Comparison of ENCODE assay signal across 1 cellular context in genomic region chr3:186800285-186800684, GRCh38.
TF ChIP-seq lines count a peak whose summit lies in the region.

No MANE protein-coding gene starts in this region.

TF ChIP-seq in GM12878, 131 proteins besides CTCF, POLR2A, EP300 and RAD21:
- TF ChIP-seq ZNF384 (IDR thresholded peaks at IDR 0.05; ENCODE audit: borderline replicate concordance, low read depth, low read length) = no peak
- no peak for TF ChIP-seq IKZF2 (IDR thresholded peaks at IDR 0.05)
- TF ChIP-seq MYC (IDR thresholded peaks at IDR 0.05; ENCODE audit: insufficient read depth, insufficient read length, insufficient replicate concordance, low read length, severe bottlenecking) = no peak
- TF ChIP-seq SPI1 (IDR thresholded peaks at IDR 0.05; ENCODE audit: borderline replicate concordance, insufficient read depth, low read depth, low read length) = no peak
- TF ChIP-seq, protein P1, sequence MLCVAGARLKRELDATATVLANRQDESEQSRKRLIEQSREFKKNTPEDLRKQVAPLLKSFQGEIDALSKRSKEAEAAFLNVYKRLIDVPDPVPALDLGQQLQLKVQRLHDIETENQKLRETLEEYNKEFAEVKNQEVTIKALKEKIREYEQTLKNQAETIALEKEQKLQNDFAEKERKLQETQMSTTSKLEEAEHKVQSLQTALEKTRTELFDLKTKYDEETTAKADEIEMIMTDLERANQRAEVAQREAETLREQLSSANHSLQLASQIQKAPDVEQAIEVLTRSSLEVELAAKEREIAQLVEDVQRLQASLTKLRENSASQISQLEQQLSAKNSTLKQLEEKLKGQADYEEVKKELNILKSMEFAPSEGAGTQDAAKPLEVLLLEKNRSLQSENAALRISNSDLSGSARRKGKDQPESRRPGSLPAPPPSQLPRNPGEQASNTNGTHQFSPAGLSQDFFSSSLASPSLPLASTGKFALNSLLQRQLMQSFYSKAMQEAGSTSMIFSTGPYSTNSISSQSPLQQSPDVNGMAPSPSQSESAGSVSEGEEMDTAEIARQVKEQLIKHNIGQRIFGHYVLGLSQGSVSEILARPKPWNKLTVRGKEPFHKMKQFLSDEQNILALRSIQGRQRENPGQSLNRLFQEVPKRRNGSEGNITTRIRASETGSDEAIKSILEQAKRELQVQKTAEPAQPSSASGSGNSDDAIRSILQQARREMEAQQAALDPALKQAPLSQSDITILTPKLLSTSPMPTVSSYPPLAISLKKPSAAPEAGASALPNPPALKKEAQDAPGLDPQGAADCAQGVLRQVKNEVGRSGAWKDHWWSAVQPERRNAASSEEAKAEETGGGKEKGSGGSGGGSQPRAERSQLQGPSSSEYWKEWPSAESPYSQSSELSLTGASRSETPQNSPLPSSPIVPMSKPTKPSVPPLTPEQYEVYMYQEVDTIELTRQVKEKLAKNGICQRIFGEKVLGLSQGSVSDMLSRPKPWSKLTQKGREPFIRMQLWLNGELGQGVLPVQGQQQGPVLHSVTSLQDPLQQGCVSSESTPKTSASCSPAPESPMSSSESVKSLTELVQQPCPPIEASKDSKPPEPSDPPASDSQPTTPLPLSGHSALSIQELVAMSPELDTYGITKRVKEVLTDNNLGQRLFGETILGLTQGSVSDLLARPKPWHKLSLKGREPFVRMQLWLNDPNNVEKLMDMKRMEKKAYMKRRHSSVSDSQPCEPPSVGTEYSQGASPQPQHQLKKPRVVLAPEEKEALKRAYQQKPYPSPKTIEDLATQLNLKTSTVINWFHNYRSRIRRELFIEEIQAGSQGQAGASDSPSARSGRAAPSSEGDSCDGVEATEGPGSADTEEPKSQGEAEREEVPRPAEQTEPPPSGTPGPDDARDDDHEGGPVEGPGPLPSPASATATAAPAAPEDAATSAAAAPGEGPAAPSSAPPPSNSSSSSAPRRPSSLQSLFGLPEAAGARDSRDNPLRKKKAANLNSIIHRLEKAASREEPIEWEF (IDR thresholded peaks at IDR 0.05; ENCODE audit: insufficient replicate concordance, low read depth, low read length) = no peak
- no peak for TF ChIP-seq YY1 (IDR thresholded peaks at IDR 0.05; ENCODE audit: low read depth, low read length)
- TF ChIP-seq, protein P2, sequence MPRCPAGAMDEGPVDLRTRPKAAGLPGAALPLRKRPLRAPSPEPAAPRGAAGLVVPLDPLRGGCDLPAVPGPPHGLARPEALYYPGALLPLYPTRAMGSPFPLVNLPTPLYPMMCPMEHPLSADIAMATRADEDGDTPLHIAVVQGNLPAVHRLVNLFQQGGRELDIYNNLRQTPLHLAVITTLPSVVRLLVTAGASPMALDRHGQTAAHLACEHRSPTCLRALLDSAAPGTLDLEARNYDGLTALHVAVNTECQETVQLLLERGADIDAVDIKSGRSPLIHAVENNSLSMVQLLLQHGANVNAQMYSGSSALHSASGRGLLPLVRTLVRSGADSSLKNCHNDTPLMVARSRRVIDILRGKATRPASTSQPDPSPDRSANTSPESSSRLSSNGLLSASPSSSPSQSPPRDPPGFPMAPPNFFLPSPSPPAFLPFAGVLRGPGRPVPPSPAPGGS (IDR thresholded peaks at IDR 0.05; ENCODE audit: borderline replicate concordance, insufficient read depth, low read depth, low read length, poor library complexity, severe bottlenecking) = no peak
- no peak for TF ChIP-seq STAT1 (conservative IDR thresholded peaks at IDR 0.05)
- TF ChIP-seq RELA (IDR thresholded peaks at IDR 0.05; ENCODE audit: borderline replicate concordance, partially characterized antibody) = no peak
- no peak for TF ChIP-seq CHD1 (IDR thresholded peaks at IDR 0.05; ENCODE audit: low read depth, low read length)
- no peak for TF ChIP-seq RBBP5 (conservative IDR thresholded peaks at IDR 0.05)
- TF ChIP-seq SMC3 (IDR thresholded peaks at IDR 0.05; ENCODE audit: borderline replicate concordance, low read length) = no peak
- TF ChIP-seq ZZZ3 (IDR thresholded peaks at IDR 0.05; ENCODE audit: control insufficient read depth, insufficient read length, low read depth) = no peak
- TF ChIP-seq BHLHE40 (IDR thresholded peaks at IDR 0.05; ENCODE audit: borderline replicate concordance in 1 of 2, low read depth in 2 of 2, low read length in 1 of 2) = no peak
- TF ChIP-seq SMAD5 (IDR thresholded peaks at IDR 0.05; ENCODE audit: low read depth) = no peak
- no peak for TF ChIP-seq IRF3 (IDR thresholded peaks at IDR 0.05)
- no peak for TF ChIP-seq POLR2AphosphoS5 (IDR thresholded peaks at IDR 0.05; ENCODE audit: low read length)
- no peak for TF ChIP-seq PRDM15 (CRISPR knock-in tag; IDR thresholded peaks at IDR 0.05)
- TF ChIP-seq CEBPB (IDR thresholded peaks at IDR 0.05; ENCODE audit: borderline replicate concordance in 1 of 2, low read depth in 2 of 2, low read length in 2 of 2) = no peak
- TF ChIP-seq, protein P3, sequence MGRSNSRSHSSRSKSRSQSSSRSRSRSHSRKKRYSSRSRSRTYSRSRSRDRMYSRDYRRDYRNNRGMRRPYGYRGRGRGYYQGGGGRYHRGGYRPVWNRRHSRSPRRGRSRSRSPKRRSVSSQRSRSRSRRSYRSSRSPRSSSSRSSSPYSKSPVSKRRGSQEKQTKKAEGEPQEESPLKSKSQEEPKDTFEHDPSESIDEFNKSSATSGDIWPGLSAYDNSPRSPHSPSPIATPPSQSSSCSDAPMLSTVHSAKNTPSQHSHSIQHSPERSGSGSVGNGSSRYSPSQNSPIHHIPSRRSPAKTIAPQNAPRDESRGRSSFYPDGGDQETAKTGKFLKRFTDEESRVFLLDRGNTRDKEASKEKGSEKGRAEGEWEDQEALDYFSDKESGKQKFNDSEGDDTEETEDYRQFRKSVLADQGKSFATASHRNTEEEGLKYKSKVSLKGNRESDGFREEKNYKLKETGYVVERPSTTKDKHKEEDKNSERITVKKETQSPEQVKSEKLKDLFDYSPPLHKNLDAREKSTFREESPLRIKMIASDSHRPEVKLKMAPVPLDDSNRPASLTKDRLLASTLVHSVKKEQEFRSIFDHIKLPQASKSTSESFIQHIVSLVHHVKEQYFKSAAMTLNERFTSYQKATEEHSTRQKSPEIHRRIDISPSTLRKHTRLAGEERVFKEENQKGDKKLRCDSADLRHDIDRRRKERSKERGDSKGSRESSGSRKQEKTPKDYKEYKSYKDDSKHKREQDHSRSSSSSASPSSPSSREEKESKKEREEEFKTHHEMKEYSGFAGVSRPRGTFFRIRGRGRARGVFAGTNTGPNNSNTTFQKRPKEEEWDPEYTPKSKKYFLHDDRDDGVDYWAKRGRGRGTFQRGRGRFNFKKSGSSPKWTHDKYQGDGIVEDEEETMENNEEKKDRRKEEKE (IDR thresholded peaks at IDR 0.05) = no peak
